Comparison of ENCODE assay signal across 8 cellular contexts in the genomic region with DNA sequence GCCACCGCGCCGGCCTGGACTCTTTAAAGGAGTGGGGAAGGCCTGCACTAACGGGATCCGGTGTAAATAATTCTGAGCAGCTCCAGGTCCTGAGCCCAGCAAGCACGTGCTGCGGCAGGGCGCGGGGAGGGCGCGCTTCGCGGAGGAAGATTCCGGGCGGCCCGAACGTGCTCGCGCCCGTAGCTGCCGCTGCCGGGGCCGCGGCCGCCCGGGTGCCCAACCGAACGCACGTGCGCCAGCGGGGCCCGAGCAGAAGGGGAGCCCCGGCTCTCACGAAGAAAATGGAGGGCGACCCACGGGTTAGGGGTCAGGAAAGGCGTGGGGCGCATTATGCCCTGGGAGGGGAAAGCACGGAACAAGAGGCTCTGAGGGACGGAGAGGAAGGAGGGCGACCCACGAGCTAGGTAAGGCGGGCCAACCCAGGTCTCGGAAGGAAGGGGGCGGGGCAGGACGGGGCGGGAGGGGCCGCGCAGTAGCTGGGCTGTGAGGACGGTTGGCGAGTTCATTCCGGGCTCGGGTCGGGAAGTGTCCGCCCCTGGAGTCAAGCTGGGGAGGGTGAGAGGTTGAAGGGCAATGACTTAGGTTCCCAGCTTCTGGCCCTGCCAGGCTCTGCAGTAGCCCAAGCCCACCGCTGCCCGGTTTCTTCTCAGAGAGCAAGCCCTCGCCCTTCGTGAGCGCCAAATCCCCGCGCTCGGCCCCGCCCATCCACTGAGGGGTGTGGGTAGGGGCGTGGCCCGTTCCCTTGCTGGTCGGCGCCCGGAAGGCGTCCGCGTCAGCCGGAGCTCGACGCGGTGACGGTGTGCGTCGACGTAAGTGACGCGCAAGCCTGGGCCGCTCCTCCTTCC.
A peak's percentile ranks its signal among the peaks of the same experiment; 100 is the strongest.
DNase-seq lines count a peak whose midpoint lies in the region; ATAC-seq and TF ChIP-seq lines count a peak whose summit lies in the region.

A gene with protein sequence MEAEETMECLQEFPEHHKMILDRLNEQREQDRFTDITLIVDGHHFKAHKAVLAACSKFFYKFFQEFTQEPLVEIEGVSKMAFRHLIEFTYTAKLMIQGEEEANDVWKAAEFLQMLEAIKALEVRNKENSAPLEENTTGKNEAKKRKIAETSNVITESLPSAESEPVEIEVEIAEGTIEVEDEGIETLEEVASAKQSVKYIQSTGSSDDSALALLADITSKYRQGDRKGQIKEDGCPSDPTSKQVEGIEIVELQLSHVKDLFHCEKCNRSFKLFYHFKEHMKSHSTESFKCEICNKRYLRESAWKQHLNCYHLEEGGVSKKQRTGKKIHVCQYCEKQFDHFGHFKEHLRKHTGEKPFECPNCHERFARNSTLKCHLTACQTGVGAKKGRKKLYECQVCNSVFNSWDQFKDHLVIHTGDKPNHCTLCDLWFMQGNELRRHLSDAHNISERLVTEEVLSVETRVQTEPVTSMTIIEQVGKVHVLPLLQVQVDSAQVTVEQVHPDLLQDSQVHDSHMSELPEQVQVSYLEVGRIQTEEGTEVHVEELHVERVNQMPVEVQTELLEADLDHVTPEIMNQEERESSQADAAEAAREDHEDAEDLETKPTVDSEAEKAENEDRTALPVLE (plus strand): TSS at position 195 of the 845 bp plus-strand sequence. CDS start 1,140 bp downstream, outside the sequence.

- ATAC-seq in HG03196 (IDR thresholded peaks at IDR 0.05; ENCODE audit: unreplicated experiment) = peak; percentile 95

- DNase-seq in AG08395 (ENCODE audit: low spot score) (peak; percentile 97), NCI-H345 (lab: John Stamatoyannopoulos, UW) (peak; percentile 98), iris pigment epithelial cell (ENCODE audit: low read depth) (peak; percentile 98)
- DNase-seq in activated CD4-positive, CD25-positive, alpha-beta regulatory T cell (lab: John Stamatoyannopoulos, UW) = peak; percentile 89 to 96 (median 96)
- DNase-seq in central memory CD4-positive, alpha-beta T cell = peak; percentile 97
- peak; percentile 96 for DNase-seq in stimulated activated CD4-positive, alpha-beta T cell treated with anti-CD3 and anti-CD28 coated beads, Interleukin-12 subunit alpha, Interleukin-12 subunit beta, amount 100 ng/mL, for 4 hours

- peak; percentile 83 for TF ChIP-seq POLR2A in GM18951 (IDR thresholded peaks at IDR 0.05; ENCODE audit: extremely low read depth, insufficient read depth, insufficient read length)

- in situ Hi-C loops in GM18951 (cut with MboI; ENCODE audit: low sequenced_read_pairs, unreplicated experiment) = no loop called here

Comparison
In these comparisons a context has a peak if more than half of its experiments do, and no peak if none do; other contexts are left out.
1. Peak in every context shown above with its lines: DNase-seq and ATAC-seq.